In genomic region chr14:105974902-105975301, GRCh38 we compare ENCODE assay signal across 8 cellular contexts.
DNase-seq lines count a peak whose midpoint lies in the region; ATAC-seq and TF ChIP-seq lines count a peak whose summit lies in the region.

No MANE protein-coding gene starts in this region.

- H3K9me2 ChIP-seq in GM23338 (ENCODE audit: insufficient read depth) = no peaks in the 10 kb centered on the region

- H3K4me3 Mint-ChIP-seq in GM23338 = no peak overlapping the region

- no peak overlapping the region for H3K4me2 ChIP-seq in GM23338

- no peak overlapping the region for H3K27ac Mint-ChIP-seq in GM23338

- H3K4me1 Mint-ChIP-seq in GM23338 = no peaks in the 10 kb centered on the region

- no peaks in the 10 kb centered on the region for H3K36me3 ChIP-seq in GM23338 (ENCODE audit: insufficient read depth)

- in situ Hi-C loops in SK-MEL-5 (cut with HindIII; ENCODE audit: low pct_unique_long_range_greater_than_20kb, low sequenced_read_pairs) = no loop called here

- TF ChIP-seq CTCF in GM23338 (conservative IDR thresholded peaks at IDR 0.05; ENCODE audit: low read depth in 2 of 2) = no peak; a peak in 1 of 4 replicates

- H3K27ac ChIP-seq in GM23338 (ENCODE audit: low read depth) (no peak overlapping the region), caudate nucleus (ENCODE audit: low read depth, low read length) (no peak overlapping the region)

- peaks cover 98% of the 10 kb centered on the region for H3K9me3 Mint-ChIP-seq in GM23338

- no peak overlapping the region for H2AFZ ChIP-seq in GM23338

- H4K20me1 ChIP-seq in GM23338 (replicated peaks; ENCODE audit: insufficient read depth) = no peaks in the 10 kb centered on the region

- no peaks in the 10 kb centered on the region for H3K79me2 ChIP-seq in GM23338 (replicated peaks; ENCODE audit: insufficient read depth)

- no peaks in the 10 kb centered on the region for H3K4me1 ChIP-seq in GM23338 (ENCODE audit: insufficient read depth)

- H3F3A ChIP-seq in GM23338 (replicated peaks; ENCODE audit: low read depth) = no peaks in the 10 kb centered on the region

- peaks cover 4% of the 10 kb centered on the region for H3K27me3 Mint-ChIP-seq in GM23338 (ENCODE audit: insufficient read depth, low read depth, poor library complexity)

- no peaks in the 10 kb centered on the region for H3K27me3 ChIP-seq in GM23338 (ENCODE audit: insufficient read depth)

- DNase-seq in GM23338 (ENCODE audit: low spot score) (peak; percentile 1), SK-MEL-5 (ENCODE audit: low read depth, low spot score) (peak; percentile 46), pons (ENCODE audit: low spot score) (no peak), caudate nucleus (lab: John Stamatoyannopoulos, UW) (no peak)
- DNase-seq in activated naive CD4-positive, alpha-beta T cell (lab: John Stamatoyannopoulos, UW) = peak; percentile 34 to 65 (median 51)
- DNase-seq in stimulated activated CD8-positive, alpha-beta memory T cell treated with anti-CD3 and anti-CD28 coated beads, Interleukin-12 subunit alpha, Interleukin-12 subunit beta, amount 100 ng/mL, for 4 hours (ENCODE audit: low read depth) = peak; percentile 55

- peaks cover 63% of the 10 kb centered on the region for H3K36me3 Mint-ChIP-seq in GM23338 (ENCODE audit: low read depth)

- ATAC-seq in GM23338 (no peak), GM18909 (IDR thresholded peaks at IDR 0.05; ENCODE audit: poor library complexity, unreplicated experiment) (no peak), HG03025 (IDR thresholded peaks at IDR 0.05; ENCODE audit: low FRiP score, unreplicated experiment) (no peak)

- no peak overlapping the region for H3K4me3 ChIP-seq in GM23338

TF ChIP-seq in GM23338, 12 proteins besides CTCF, POLR2A, EP300 and RAD21:
- TF ChIP-seq REST (IDR thresholded peaks at IDR 0.05; ENCODE audit: unreplicated experiment) (no peak), EZH2 (IDR thresholded peaks at IDR 0.05; ENCODE audit: low read depth, unreplicated experiment) (no peak), EZH2phosphoT487 (IDR thresholded peaks at IDR 0.05; ENCODE audit: unreplicated experiment) (no peak), POLR2AphosphoS5 (IDR thresholded peaks at IDR 0.05; ENCODE audit: low read depth) (no peak), JUNB (IDR thresholded peaks at IDR 0.05; ENCODE audit: unreplicated experiment) (no peak), NANOG (IDR thresholded peaks at IDR 0.05; ENCODE audit: borderline replicate concordance) (no peak), ZNF462 (CRISPR knock-in tag; IDR thresholded peaks at IDR 0.05) (no peak), ETS1 (IDR thresholded peaks at IDR 0.05) (no peak), ZNF331 (CRISPR knock-in tag; IDR thresholded peaks at IDR 0.05; ENCODE audit: low read depth) (no peak), ZNF114 (CRISPR knock-in tag; IDR thresholded peaks at IDR 0.05) (no peak), CREB1 (CRISPR knock-in tag; IDR thresholded peaks at IDR 0.05; ENCODE audit: low read depth) (no peak), STAT1 (IDR thresholded peaks at IDR 0.05; ENCODE audit: unreplicated experiment) (no peak)

Comparison
In these comparisons a context has a peak if more than half of its experiments do, and no peak if none do; other contexts are left out.
1. DNase-seq: peak in GM23338 (single experiment), SK-MEL-5 (single experiment), activated naive CD4-positive, alpha-beta T cell (4 of 4) and stimulated activated CD8-positive, alpha-beta memory T cell treated with anti-CD3 and anti-CD28 coated beads, Interleukin-12 subunit alpha, Interleukin-12 subunit beta, amount 100 ng/mL, for 4 hours (single experiment); none in pons (single experiment) and caudate nucleus (0 of 61).